ENCODE assay signal across 16 cellular contexts in genomic region chr1:202658766-202659165, GRCh38. TPM values are rescaled to one million over a fixed set of nuclear protein-coding genes. Genes with fewer than 3 reads are reported as not detected.
"Had no signal": no experiment of that assay in that cellular context is flagged by ENCODE, and none has a peak within 500 bp of the region (broad histone marks: within the 10 kb centered on the region; RNA-seq: fewer than 3 reads in every experiment).

No MANE protein-coding gene starts in this region.

- H3K36me3 Mint-ChIP-seq: naive thymus-derived CD4-positive, alpha-beta T cell had no signal

- DNase-seq: activated CD4-positive, CD25-positive, alpha-beta regulatory T cell treated with anti-CD3 and anti-CD28 coated beads, Interleukin-2, amount 50 U/mL, for 72 hours; activated naive CD4-positive, alpha-beta T cell treated with anti-CD3 and anti-CD28 coated beads for 36 hours; activated naive CD8-positive, alpha-beta T cell treated with anti-CD3 and anti-CD28 coated beads, Interleukin-2, amount 50 U/mL, for 24 hours; activated T-cell treated with anti-CD3 and anti-CD28 coated beads for 4 hours; left lung; mucosa of descending colon; naive thymus-derived CD4-positive, alpha-beta T cell; stimulated activated CD4-positive, alpha-beta T cell treated with anti-CD3 and anti-CD28 coated beads, Interleukin-1b, Interleukin-23, amount 100 ng/mL, for 48 hours; stimulated activated naive CD8-positive, alpha-beta T cell treated with anti-CD3 and anti-CD28 coated beads, Interleukin-15, amount 100 ng/mL, for 72 hours; T1000; upper lobe of left lung had no signal

- H3K27ac Mint-ChIP-seq: activated naive CD4-positive, alpha-beta T cell treated with anti-CD3 and anti-CD28 coated beads for 36 hours; activated naive CD8-positive, alpha-beta T cell treated with anti-CD3 and anti-CD28 coated beads, Interleukin-2, amount 50 U/mL, for 24 hours; stimulated activated naive CD8-positive, alpha-beta T cell treated with anti-CD3 and anti-CD28 coated beads, Interleukin-15, amount 100 ng/mL, for 72 hours had no signal

- H3K27me3 ChIP-seq: upper lobe of left lung had no signal

- H3K4me1 Mint-ChIP-seq: activated naive CD8-positive, alpha-beta T cell treated with anti-CD3 and anti-CD28 coated beads, Interleukin-2, amount 50 U/mL, for 24 hours; stimulated activated naive CD8-positive, alpha-beta T cell treated with anti-CD3 and anti-CD28 coated beads, Interleukin-15, amount 100 ng/mL, for 72 hours had no signal

- FAIRE-seq: astrocyte, keratinocyte had no signal

- H3K36me3 ChIP-seq: gastroesophageal sphincter, left lung, upper lobe of left lung had no signal

- H3K9me3 ChIP-seq: gastroesophageal sphincter, left lung, mucosa of descending colon, upper lobe of left lung had no signal

- H3K27ac ChIP-seq: epithelial cell of prostate, gastroesophageal sphincter, left lung, upper lobe of left lung had no signal

- H3K9me3 Mint-ChIP-seq: activated naive CD4-positive, alpha-beta T cell treated with anti-CD3 and anti-CD28 coated beads for 36 hours; activated naive CD8-positive, alpha-beta T cell treated with anti-CD3 and anti-CD28 coated beads, Interleukin-2, amount 50 U/mL, for 24 hours; naive thymus-derived CD4-positive, alpha-beta T cell; stimulated activated naive CD8-positive, alpha-beta T cell treated with anti-CD3 and anti-CD28 coated beads, Interleukin-15, amount 100 ng/mL, for 72 hours had no signal

- H3K4me1 ChIP-seq: gastroesophageal sphincter, left lung, upper lobe of left lung had no signal

- H3K4me3 Mint-ChIP-seq: activated naive CD4-positive, alpha-beta T cell treated with anti-CD3 and anti-CD28 coated beads for 36 hours; activated naive CD8-positive, alpha-beta T cell treated with anti-CD3 and anti-CD28 coated beads, Interleukin-2, amount 50 U/mL, for 24 hours; naive thymus-derived CD4-positive, alpha-beta T cell; stimulated activated naive CD8-positive, alpha-beta T cell treated with anti-CD3 and anti-CD28 coated beads, Interleukin-15, amount 100 ng/mL, for 72 hours had no signal

- H3K4me3 ChIP-seq: gastroesophageal sphincter, left lung, mucosa of descending colon, upper lobe of left lung had no signal

RNA-seq across cellular contexts. Expression of gene SYT2, which starts 51.5 kb away (rescaled TPM):
- total RNA-seq: activated naive CD4-positive, alpha-beta T cell treated with anti-CD3 and anti-CD28 coated beads for 36 hours; dermis microvascular lymphatic vessel endothelial cell; naive thymus-derived CD4-positive, alpha-beta T cell had no signal
